1 cellular context compared by ENCODE assay signal in genomic region chr21:26534517-26534916, GRCh38.
TF ChIP-seq lines count a peak whose summit lies in the region.

No MANE protein-coding gene starts in this region.

TF ChIP-seq in GM23338, 12 proteins besides CTCF, POLR2A, EP300 and RAD21 (continued from another document):
- TF ChIP-seq, protein P1, sequence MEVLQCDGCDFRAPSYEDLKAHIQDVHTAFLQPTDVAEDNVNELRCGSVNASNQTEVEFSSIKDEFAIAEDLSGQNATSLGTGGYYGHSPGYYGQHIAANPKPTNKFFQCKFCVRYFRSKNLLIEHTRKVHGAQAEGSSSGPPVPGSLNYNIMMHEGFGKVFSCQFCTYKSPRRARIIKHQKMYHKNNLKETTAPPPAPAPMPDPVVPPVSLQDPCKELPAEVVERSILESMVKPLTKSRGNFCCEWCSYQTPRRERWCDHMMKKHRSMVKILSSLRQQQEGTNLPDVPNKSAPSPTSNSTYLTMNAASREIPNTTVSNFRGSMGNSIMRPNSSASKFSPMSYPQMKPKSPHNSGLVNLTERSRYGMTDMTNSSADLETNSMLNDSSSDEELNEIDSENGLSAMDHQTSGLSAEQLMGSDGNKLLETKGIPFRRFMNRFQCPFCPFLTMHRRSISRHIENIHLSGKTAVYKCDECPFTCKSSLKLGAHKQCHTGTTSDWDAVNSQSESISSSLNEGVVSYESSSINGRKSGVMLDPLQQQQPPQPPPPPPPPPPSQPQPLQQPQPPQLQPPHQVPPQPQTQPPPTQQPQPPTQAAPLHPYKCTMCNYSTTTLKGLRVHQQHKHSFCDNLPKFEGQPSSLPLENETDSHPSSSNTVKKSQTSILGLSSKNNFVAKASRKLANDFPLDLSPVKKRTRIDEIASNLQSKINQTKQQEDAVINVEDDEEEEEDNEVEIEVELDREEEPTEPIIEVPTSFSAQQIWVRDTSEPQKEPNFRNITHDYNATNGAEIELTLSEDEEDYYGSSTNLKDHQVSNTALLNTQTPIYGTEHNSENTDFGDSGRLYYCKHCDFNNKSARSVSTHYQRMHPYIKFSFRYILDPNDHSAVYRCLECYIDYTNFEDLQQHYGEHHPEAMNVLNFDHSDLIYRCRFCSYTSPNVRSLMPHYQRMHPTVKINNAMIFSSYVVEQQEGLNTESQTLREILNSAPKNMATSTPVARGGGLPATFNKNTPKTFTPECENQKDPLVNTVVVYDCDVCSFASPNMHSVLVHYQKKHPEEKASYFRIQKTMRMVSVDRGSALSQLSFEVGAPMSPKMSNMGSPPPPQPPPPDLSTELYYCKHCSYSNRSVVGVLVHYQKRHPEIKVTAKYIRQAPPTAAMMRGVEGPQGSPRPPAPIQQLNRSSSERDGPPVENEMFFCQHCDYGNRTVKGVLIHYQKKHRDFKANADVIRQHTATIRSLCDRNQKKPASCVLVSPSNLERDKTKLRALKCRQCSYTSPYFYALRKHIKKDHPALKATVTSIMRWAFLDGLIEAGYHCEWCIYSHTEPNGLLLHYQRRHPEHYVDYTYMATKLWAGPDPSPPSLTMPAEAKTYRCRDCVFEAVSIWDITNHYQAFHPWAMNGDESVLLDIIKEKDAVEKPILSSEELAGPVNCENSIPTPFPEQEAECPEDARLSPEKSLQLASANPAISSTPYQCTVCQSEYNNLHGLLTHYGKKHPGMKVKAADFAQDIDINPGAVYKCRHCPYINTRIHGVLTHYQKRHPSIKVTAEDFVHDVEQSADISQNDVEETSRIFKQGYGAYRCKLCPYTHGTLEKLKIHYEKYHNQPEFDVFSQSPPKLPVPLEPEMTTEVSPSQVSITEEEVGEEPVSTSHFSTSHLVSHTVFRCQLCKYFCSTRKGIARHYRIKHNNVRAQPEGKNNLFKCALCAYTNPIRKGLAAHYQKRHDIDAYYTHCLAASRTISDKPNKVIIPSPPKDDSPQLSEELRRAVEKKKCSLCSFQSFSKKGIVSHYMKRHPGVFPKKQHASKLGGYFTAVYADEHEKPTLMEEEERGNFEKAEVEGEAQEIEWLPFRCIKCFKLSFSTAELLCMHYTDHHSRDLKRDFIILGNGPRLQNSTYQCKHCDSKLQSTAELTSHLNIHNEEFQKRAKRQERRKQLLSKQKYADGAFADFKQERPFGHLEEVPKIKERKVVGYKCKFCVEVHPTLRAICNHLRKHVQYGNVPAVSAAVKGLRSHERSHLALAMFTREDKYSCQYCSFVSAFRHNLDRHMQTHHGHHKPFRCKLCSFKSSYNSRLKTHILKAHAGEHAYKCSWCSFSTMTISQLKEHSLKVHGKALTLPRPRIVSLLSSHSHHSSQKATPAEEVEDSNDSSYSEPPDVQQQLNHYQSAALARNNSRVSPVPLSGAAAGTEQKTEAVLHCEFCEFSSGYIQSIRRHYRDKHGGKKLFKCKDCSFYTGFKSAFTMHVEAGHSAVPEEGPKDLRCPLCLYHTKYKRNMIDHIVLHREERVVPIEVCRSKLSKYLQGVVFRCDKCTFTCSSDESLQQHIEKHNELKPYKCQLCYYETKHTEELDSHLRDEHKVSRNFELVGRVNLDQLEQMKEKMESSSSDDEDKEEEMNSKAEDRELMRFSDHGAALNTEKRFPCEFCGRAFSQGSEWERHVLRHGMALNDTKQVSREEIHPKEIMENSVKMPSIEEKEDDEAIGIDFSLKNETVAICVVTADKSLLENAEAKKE (CRISPR knock-in tag; IDR thresholded peaks at IDR 0.05), result no peak
- TF ChIP-seq ETS1 (IDR thresholded peaks at IDR 0.05) (no peak), EZH2 (IDR thresholded peaks at IDR 0.05; ENCODE audit: low read depth, unreplicated experiment) (no peak), JUNB (IDR thresholded peaks at IDR 0.05; ENCODE audit: unreplicated experiment) (no peak), POLR2AphosphoS5 (IDR thresholded peaks at IDR 0.05; ENCODE audit: low read depth) (no peak)
